In genomic region chr16:61595605-61596004, GRCh38 we compare ENCODE assay signal across 1 cellular context.
A peak's percentile ranks its signal among the peaks of the same experiment; 100 is the strongest.
TF ChIP-seq lines count a peak whose summit lies in the region.

No MANE protein-coding gene starts in this region.

TF ChIP-seq in liver, 16 proteins besides CTCF, POLR2A, EP300 and RAD21 (continued from another document):
- TF ChIP-seq REST (IDR thresholded peaks at IDR 0.05) (peak; percentile 65), EGR1 (IDR thresholded peaks at IDR 0.05; ENCODE audit: low read depth in 2 of 2) (no peak)
TF ChIP-seq in liver: peak in this region for 10.
